ENCODE assay signal across 8 cellular contexts in genomic region chr2:219171231-219171651, GRCh38. TPM values are rescaled to one million over a fixed set of nuclear protein-coding genes. Genes with fewer than 3 reads are reported as not detected.
DNase-seq lines count a peak whose midpoint lies in the region; ATAC-seq, FAIRE-seq and TF ChIP-seq lines count a peak whose summit lies in the region.

No MANE protein-coding gene starts in this region.

- no peak overlapping the region for H3K9ac ChIP-seq in OCI-LY1 (ENCODE audit: low read length)

- H3K27me3 ChIP-seq in CD4-positive, CD25-positive, alpha-beta regulatory T cell (ENCODE audit: control insufficient read depth, insufficient read depth, low read length), result no peaks in the 10 kb centered on the region
- H3K27me3 ChIP-seq in OCI-LY1 (ENCODE audit: insufficient read depth, low read length) (no peaks in the 10 kb centered on the region), sigmoid colon (no peaks in the 10 kb centered on the region)

- H3F3A ChIP-seq in OCI-LY1 (ENCODE audit: insufficient read depth, low read length), result no peaks in the 10 kb centered on the region; the same call in 1 of the 2 replicates

- H2AFZ ChIP-seq in OCI-LY1 (ENCODE audit: low read length), result no peak overlapping the region

- no peaks in the 10 kb centered on the region for H3K27me3 Mint-ChIP-seq in CD4-positive, CD25-positive, alpha-beta regulatory T cell

- peak; percentile 82 for FAIRE-seq in GM18507 (lab: Jason Lieb, UNC)

- H4K20me1 ChIP-seq in OCI-LY1 (ENCODE audit: insufficient read depth, low read length), result no peaks in the 10 kb centered on the region

- WGBS in sigmoid colon, 2 donors, result 45 to 60% methylated on average over 6 of the region's 6 CpGs

- peak overlapping the region; percentile 55 for H3K27ac ChIP-seq in CD4-positive, CD25-positive, alpha-beta regulatory T cell (ENCODE audit: insufficient read depth, low read length, poor library complexity, severe bottlenecking)
- no peak overlapping the region for H3K27ac ChIP-seq in OCI-LY1 (ENCODE audit: low read depth, low read length, poor library complexity, severe bottlenecking)
- peak overlapping the region; percentile 62 to 79 (median 70) for H3K27ac ChIP-seq in sigmoid colon

- no peak for ATAC-seq in CD4-positive, CD25-positive, alpha-beta regulatory T cell (ENCODE audit: low read depth in 2 of 2)
- ATAC-seq in GM21529 (IDR thresholded peaks at IDR 0.05; ENCODE audit: unreplicated experiment), result no peak

- in situ Hi-C loops in astrocyte of the spinal cord (cut with HindIII; ENCODE audit: low sequenced_read_pairs), result no loop called here

- no peaks in the 10 kb centered on the region for H3K79me2 ChIP-seq in OCI-LY1 (ENCODE audit: insufficient read depth, low read length)

- no peak overlapping the region for H3K4me3 ChIP-seq in CD4-positive, CD25-positive, alpha-beta regulatory T cell (ENCODE audit: low read depth, low read length)
- H3K4me3 ChIP-seq in OCI-LY1 (ENCODE audit: low read depth, low read length, poor library complexity, severe bottlenecking) (no peak overlapping the region), astrocyte of the spinal cord (ENCODE audit: low read depth, low read length) (no peak overlapping the region), sigmoid colon (no peak overlapping the region)

- intact Hi-C loops in sigmoid colon (cut with DNase I) (no loop called here), posterior vena cava (cut with DNase I) (no loop called here)

- peaks cover 12 to 44% (median 27%) of the 10 kb centered on the region in 4 donors for H3K4me1 Mint-ChIP-seq in CD4-positive, CD25-positive, alpha-beta regulatory T cell

- no peaks in the 10 kb centered on the region for H3K9me2 ChIP-seq in OCI-LY1 (ENCODE audit: low read depth, low read length)

- H3K9me3 Mint-ChIP-seq in CD4-positive, CD25-positive, alpha-beta regulatory T cell, result no peaks in the 10 kb centered on the region

- peaks cover 11% of the 10 kb centered on the region for H3K36me3 Mint-ChIP-seq in CD4-positive, CD25-positive, alpha-beta regulatory T cell

- no peak overlapping the region for H3K4me2 ChIP-seq in OCI-LY1 (ENCODE audit: low read length)

- no peak for TF ChIP-seq POLR2A in sigmoid colon (IDR thresholded peaks at IDR 0.05)

- peaks cover 32% of the 10 kb centered on the region for H3K4me1 ChIP-seq in CD4-positive, CD25-positive, alpha-beta regulatory T cell (ENCODE audit: control insufficient read depth, insufficient read depth, low read length, poor library complexity, severe bottlenecking)
- H3K4me1 ChIP-seq in OCI-LY1 (ENCODE audit: insufficient read depth, low read length, severe bottlenecking) (peaks cover 9% of the 10 kb centered on the region), sigmoid colon (peaks cover 0 to 29% (median 28%) of the 10 kb centered on the region in 4 donors)

- peaks cover 38% of the 10 kb centered on the region for H3K36me3 ChIP-seq in CD4-positive, CD25-positive, alpha-beta regulatory T cell (ENCODE audit: control insufficient read depth, insufficient read depth, low read length)
- peaks cover 24% of the 10 kb centered on the region; the same call in 1 of the 2 replicates for H3K36me3 ChIP-seq in OCI-LY1 (ENCODE audit: insufficient read depth, low read length)
- H3K36me3 ChIP-seq in sigmoid colon, result peaks cover 0 to 35% (median 22%) of the 10 kb centered on the region in 4 donors

- peak in 2 of 3 donors; percentile 47 to 58 for DNase-seq in CD4-positive, CD25-positive, alpha-beta regulatory T cell
- no peak for DNase-seq in GM18507 (ENCODE audit: extremely low spot score, insufficient read length, low read depth)
- peak; percentile 66 for DNase-seq in astrocyte of the spinal cord (ENCODE audit: low read depth, low spot score)
- DNase-seq in hippocampal formation (lab: John Stamatoyannopoulos, UW), result peak; percentile 10 to 40
- DNase-seq in sigmoid colon, result peak; percentile 90
- no peak for DNase-seq in posterior vena cava (ENCODE audit: low spot score)

- H3K27ac Mint-ChIP-seq in CD4-positive, CD25-positive, alpha-beta regulatory T cell, result peak overlapping the region; percentile 52 to 90 (median 83)

- peak overlapping the region in 2 of 4 donors; percentile 19 to 85 for H3K4me3 Mint-ChIP-seq in CD4-positive, CD25-positive, alpha-beta regulatory T cell

- TF ChIP-seq CTCF in OCI-LY1 (IDR thresholded peaks at IDR 0.05; ENCODE audit: low read length) (peak; percentile 82), astrocyte of the spinal cord (IDR thresholded peaks at IDR 0.05; ENCODE audit: low read depth, low read length) (peak; percentile 71), sigmoid colon (IDR thresholded peaks at IDR 0.05) (peak in 3 of 4 experiments; percentile 39 to 66 (median 53))

- no peaks in the 10 kb centered on the region for H3K9me3 ChIP-seq in CD4-positive, CD25-positive, alpha-beta regulatory T cell (ENCODE audit: control insufficient read depth in 2 of 2, low read length in 2 of 2)
- H3K9me3 ChIP-seq in OCI-LY1 (ENCODE audit: low read length) (no peaks in the 10 kb centered on the region), sigmoid colon (no peaks in the 10 kb centered on the region)

- no peak for TF ChIP-seq EP300 in sigmoid colon (IDR thresholded peaks at IDR 0.05)

RNA-seq across cellular contexts. Expression of gene SLC23A3, which starts 1.4 kb away (rescaled TPM):
- total RNA-seq in CD4-positive, CD25-positive, alpha-beta regulatory T cell, result 1.3 TPM
- polyA plus RNA-seq in CD4-positive, CD25-positive, alpha-beta regulatory T cell, result not detected
- total RNA-seq in sigmoid colon, result 1 to 10 TPM in 1 of 4 donors, under 1 TPM in 3; 0.14 to 3.9 (median 0.67) TPM
- polyA plus RNA-seq in sigmoid colon, result 1 to 10 TPM in 2 of 3 donors, under 1 TPM in 1; 0.60 to 6.5 (median 1.6) TPM
- total RNA-seq in posterior vena cava, result 1 to 10 TPM in 1 of 2 donors, under 1 TPM in 1; 0.71 to 2.1 TPM

RNA-seq across cellular contexts. Expression of gene CNPPD1, which starts 5.5 kb away (rescaled TPM):
- total RNA-seq in CD4-positive, CD25-positive, alpha-beta regulatory T cell, result 68.2 TPM
- 100 to 1,000 TPM; 100 to 143 (median 113) TPM for polyA plus RNA-seq in CD4-positive, CD25-positive, alpha-beta regulatory T cell
- 10 to 100 TPM; 24.1 to 38.5 (median 34.1) TPM for total RNA-seq in sigmoid colon
- polyA plus RNA-seq in sigmoid colon, result 10 to 100 TPM; 53.5 to 79.5 (median 59.4) TPM
- total RNA-seq in posterior vena cava, result 10 to 100 TPM; 46.7 to 49.2 TPM

RNA-seq across cellular contexts. Expression of gene RETREG2, which starts 6.8 kb away (rescaled TPM):
- 84.7 TPM for total RNA-seq in CD4-positive, CD25-positive, alpha-beta regulatory T cell
- 10 to 100 TPM; 62.8 to 89.7 (median 72.1) TPM for polyA plus RNA-seq in CD4-positive, CD25-positive, alpha-beta regulatory T cell
- total RNA-seq in sigmoid colon (10 to 100 TPM; 37.3 to 48.2 (median 43.2) TPM), posterior vena cava (10 to 100 TPM; 54.4 to 56.8 TPM)
- 10 to 100 TPM; 36.6 to 81.3 (median 43.5) TPM for polyA plus RNA-seq in sigmoid colon

RNA-seq across cellular contexts. Expression of gene NHEJ1, which starts 10.6 kb away (rescaled TPM):
- 12.9 TPM for total RNA-seq in CD4-positive, CD25-positive, alpha-beta regulatory T cell
- polyA plus RNA-seq in CD4-positive, CD25-positive, alpha-beta regulatory T cell, result 10 to 100 TPM; 24.6 to 29.1 (median 26.8) TPM
- total RNA-seq in sigmoid colon (10 to 100 TPM; 15.1 to 22.5 (median 18.4) TPM), posterior vena cava (10 to 100 TPM in 1 of 2 donors, 1 to 10 TPM in 1; 8.9 to 11.6 TPM)
- polyA plus RNA-seq in sigmoid colon, result 10 to 100 TPM; 23.6 to 60.1 (median 50.2) TPM

RNA-seq across cellular contexts. Expression of gene ZFAND2B, which starts 35.3 kb away (rescaled TPM):
- total RNA-seq in CD4-positive, CD25-positive, alpha-beta regulatory T cell, result 70.8 TPM
- 10 to 100 TPM; 54.4 to 72.1 (median 64.0) TPM for polyA plus RNA-seq in CD4-positive, CD25-positive, alpha-beta regulatory T cell
- total RNA-seq in sigmoid colon, result 10 to 100 TPM; 26.9 to 55.8 (median 45.6) TPM
- 100 to 1,000 TPM in 1 of 3 donors, 10 to 100 TPM in 2; 52.4 to 103 (median 95.5) TPM for polyA plus RNA-seq in sigmoid colon
- 10 to 100 TPM; 33.8 to 34.7 TPM for total RNA-seq in posterior vena cava

Comparison
In these comparisons a context has a peak if more than half of its experiments do, and no peak if none do; other contexts are left out.
1. DNase-seq: peak in CD4-positive, CD25-positive, alpha-beta regulatory T cell (2 of 3), astrocyte of the spinal cord (single experiment), hippocampal formation (2 of 2) and sigmoid colon (single experiment); none in GM18507 (single experiment) and posterior vena cava (single experiment).
2. Peak in every context shown above with its lines, with median percentiles within 50 percentile points of each other: CTCF ChIP-seq.